Comparison of ENCODE assay signal across 1 cellular context in the genomic region with DNA sequence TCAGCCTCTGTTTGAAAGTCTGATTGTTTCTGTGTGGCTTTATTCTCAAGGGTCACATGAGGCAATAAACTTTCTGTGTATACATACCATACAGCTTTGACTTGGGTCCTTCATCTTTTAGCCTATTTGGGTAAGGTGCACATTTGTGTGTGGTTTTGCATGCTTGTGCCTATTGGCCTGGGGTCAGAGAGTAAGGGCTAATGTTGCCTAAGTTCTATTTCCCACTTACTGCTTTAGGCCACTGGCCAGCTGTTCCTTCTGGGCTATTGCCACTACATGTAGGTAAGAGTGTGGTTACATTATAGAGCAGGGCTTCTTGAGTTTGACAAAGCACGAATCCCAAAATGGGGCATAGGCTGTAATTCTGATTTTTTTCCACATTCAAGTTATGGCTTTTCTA.
TF ChIP-seq lines count a peak whose summit lies in the region.

No MANE protein-coding gene starts in this region.

TF ChIP-seq in HepG2, 621 proteins besides CTCF, POLR2A, EP300 and RAD21:
- peak; percentile 39 for TF ChIP-seq RBM22 (optimal IDR thresholded peaks at IDR 0.05; ENCODE audit: low read length)
- no peak for TF ChIP-seq ZNF234 (CRISPR knock-in tag; conservative IDR thresholded peaks at IDR 0.05)
- TF ChIP-seq ZNF207 (IDR thresholded peaks at IDR 0.05; ENCODE audit: borderline replicate concordance), result no peak
- TF ChIP-seq, protein P1, sequence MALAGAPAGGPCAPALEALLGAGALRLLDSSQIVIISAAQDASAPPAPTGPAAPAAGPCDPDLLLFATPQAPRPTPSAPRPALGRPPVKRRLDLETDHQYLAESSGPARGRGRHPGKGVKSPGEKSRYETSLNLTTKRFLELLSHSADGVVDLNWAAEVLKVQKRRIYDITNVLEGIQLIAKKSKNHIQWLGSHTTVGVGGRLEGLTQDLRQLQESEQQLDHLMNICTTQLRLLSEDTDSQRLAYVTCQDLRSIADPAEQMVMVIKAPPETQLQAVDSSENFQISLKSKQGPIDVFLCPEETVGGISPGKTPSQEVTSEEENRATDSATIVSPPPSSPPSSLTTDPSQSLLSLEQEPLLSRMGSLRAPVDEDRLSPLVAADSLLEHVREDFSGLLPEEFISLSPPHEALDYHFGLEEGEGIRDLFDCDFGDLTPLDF (CRISPR knock-in tag; IDR thresholded peaks at IDR 0.05), result no peak
- no peak for TF ChIP-seq REXO4 (CRISPR knock-in tag; IDR thresholded peaks at IDR 0.05; ENCODE audit: borderline replicate concordance)
TF ChIP-seq in HepG2: peak in this region for 1.
